30 cellular contexts compared by ENCODE assay signal in genomic region chr15:69943637-69944036, GRCh38.
"Had no signal": no experiment of that assay in that cellular context is flagged by ENCODE, and none has a peak within 500 bp of the region (broad histone marks: within the 10 kb centered on the region; RNA-seq: fewer than 3 reads in every experiment).

No MANE protein-coding gene starts in this region.

- H3K4me3 ChIP-seq: MG63 had no signal

- H3K27me3 ChIP-seq: MG63 had no signal

- H3K36me3 ChIP-seq: MG63 had no signal

- DNase-seq: Karpas-422, Kasumi-1, MG63, MM.1S, MV-4-11, NCI-H1048, NCI-H1092, NCI-H1092 treated with DMSO at 0.1 percent for 48 hours, NCI-H1105, NCI-H1105 treated with DMSO at 0.1 percent for 48 hours, NCI-H1436, NCI-H146, NCI-H1694, NCI-H1694 treated with DMSO at 0.1 percent for 48 hours, NCI-H187, NCI-H187 treated with DMSO at 0.1 percent for 48 hours, NCI-H1930, NCI-H2029, NCI-H2029 treated with DMSO at 0.1 percent for 48 hours, NCI-H2081, NCI-H2081 treated with DMSO at 0.1 percent for 48 hours, NCI-H2107, NCI-H226, NCI-H345, NCI-H446, NCI-H446 treated with DMSO at 0.1 percent for 48 hours, NCI-H510A, NCI-H510A treated with DMSO at 0.1 percent for 48 hours, NCI-H524, NCI-H524 treated with DMSO at 0.1 percent for 48 hours had no signal

- H3K9me3 ChIP-seq: MG63 had no signal
